Comparison of ENCODE assay signal across 24 cellular contexts in genomic region chr9:131072871-131073237, GRCh38.
"Had no signal": no experiment of that assay in that cellular context is flagged by ENCODE, and none has a peak within 500 bp of the region (broad histone marks: within the 10 kb centered on the region; RNA-seq: fewer than 3 reads in every experiment).

No MANE protein-coding gene starts in this region.

- H3K27me3 ChIP-seq: suprapubic skin, testis, thyroid gland, tibial nerve, transverse colon, upper lobe of left lung, upper lobe of right lung, uterus, vagina had no signal

- H3K4me1 ChIP-seq: stomach, suprapubic skin, testis, tibial artery, tibial nerve, transverse colon, upper lobe of left lung, upper lobe of right lung, uterus, vagina had no signal

- H3K4me3 ChIP-seq: stomach, suprapubic skin, testis, thoracic aorta, thyroid gland, tibial artery, tibial nerve, transverse colon, upper lobe of left lung, upper lobe of right lung, uterus, vagina had no signal

- H3K9me3 ChIP-seq: stomach, suprapubic skin, testis, thoracic aorta, thyroid gland, tibial artery, tibial nerve, transverse colon, upper lobe of left lung, upper lobe of right lung, uterus, vagina had no signal

- DNase-seq: stimulated activated CD4-positive, alpha-beta T cell treated with anti-CD3 and anti-CD28 coated beads, Interleukin-2, amount 100 ng/mL, for 48 hours; stimulated activated CD4-positive, alpha-beta T cell treated with anti-CD3 and anti-CD28 coated beads, Interleukin-4, amount 100 ng/mL, for 1 hour; stimulated activated CD4-positive, alpha-beta T cell treated with anti-CD3 and anti-CD28 coated beads, Interleukin-4, amount 100 ng/mL, for 24 hours; stimulated activated CD4-positive, alpha-beta T cell treated with anti-CD3 and anti-CD28 coated beads, Interleukin-4, amount 100 ng/mL, for 4 hours; stimulated activated CD8-positive, alpha-beta memory T cell treated with anti-CD3 and anti-CD28 coated beads, Interleukin-4, amount 100 ng/mL, for 48 hours; stimulated activated naive B cell treated with anti-CD40 and anti-IgM and Interleukin-4, amounts not matched to agents 10 μg/mL and 1 μg/mL and 100 μg/mL, for 72 hours; stimulated activated naive CD4-positive, alpha-beta T cell; stimulated activated naive CD4-positive, alpha-beta T cell treated with Interleukin-2 at 50 U/mL for 16 hours; stimulated activated naive CD8-positive, alpha-beta T cell treated with anti-CD3 and anti-CD28 coated beads, Interleukin-15, amount 100 ng/mL, for 72 hours; stimulated activated naive CD8-positive, alpha-beta T cell treated with anti-CD3 and anti-CD28 coated beads, Interleukin-15, Interleukin-2, amounts not matched to agents 100 U/mL and 50 U/mL, for 24 hours; stomach; substantia nigra; testis; thyroid gland; tibial artery; transverse colon; trophoblast cell; upper lobe of left lung; upper lobe of right lung; uterus had no signal

- H3K36me3 ChIP-seq: stomach, suprapubic skin, thoracic aorta, thyroid gland, tibial artery, tibial nerve, transverse colon, upper lobe of left lung, upper lobe of right lung, uterus, vagina had no signal

- H3K27ac ChIP-seq: stomach, suprapubic skin, testis, thoracic aorta, thyroid gland, tibial artery, tibial nerve, transverse colon, upper lobe of left lung, upper lobe of right lung, uterus, vagina had no signal
